Comparison of ENCODE assay signal across 13 cellular contexts in the genomic region with DNA sequence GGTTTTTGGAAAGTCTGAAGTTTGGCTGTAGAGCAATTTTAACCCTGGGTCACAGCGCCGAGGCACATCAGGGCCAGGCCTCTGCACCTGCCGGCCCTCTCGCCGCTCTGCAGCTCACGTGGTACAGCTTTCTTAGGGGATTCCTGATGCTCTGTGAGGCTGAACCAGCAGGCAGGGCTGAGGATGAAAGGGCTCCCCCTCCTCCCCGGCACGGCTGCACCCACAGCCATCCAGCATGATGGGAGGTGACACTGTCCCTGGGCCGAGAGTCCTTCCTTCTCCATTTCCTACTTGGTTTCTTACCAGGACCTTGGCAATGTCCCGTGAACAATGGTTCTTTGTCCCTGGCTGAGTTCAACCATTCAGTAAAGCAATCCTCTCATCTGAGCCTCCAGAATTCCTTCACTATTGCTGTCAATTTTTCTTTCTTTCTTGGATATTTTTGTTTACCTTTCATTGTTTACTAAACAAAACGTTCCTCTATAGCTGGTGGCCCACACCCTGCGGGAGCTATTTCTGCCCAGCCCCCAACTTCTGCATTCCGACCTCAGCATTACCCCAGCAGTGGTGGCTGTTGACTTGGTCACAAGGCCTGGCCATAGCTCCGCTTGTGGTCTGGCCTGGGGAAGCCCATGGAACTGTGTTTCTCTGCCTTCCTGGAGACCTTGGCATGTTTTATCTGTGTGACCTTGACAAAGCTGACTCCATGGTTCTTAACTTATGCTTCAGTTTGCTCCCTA.
DNase-seq lines count a peak whose midpoint lies in the region; ATAC-seq and TF ChIP-seq lines count a peak whose summit lies in the region.
"Had no signal": no experiment of that assay in that cellular context is flagged by ENCODE, and none has a peak within 500 bp of the region (broad histone marks: within the 10 kb centered on the region; RNA-seq: fewer than 3 reads in every experiment).

No MANE protein-coding gene starts in this region.

- H3K36me3 ChIP-seq in DND-41 (ENCODE audit: insufficient read depth, low read length), result no peaks in the 10 kb centered on the region
- no peaks in the 10 kb centered on the region for H3K36me3 ChIP-seq in parathyroid adenoma (ENCODE audit: control insufficient read depth, insufficient read depth, low read length)
- H3K36me3 ChIP-seq in naive thymus-derived CD4-positive, alpha-beta T cell (ENCODE audit: control insufficient read depth in 2 of 3, insufficient read depth in 3 of 3, low read length in 3 of 3), result no peaks in the 10 kb centered on the region
- no peaks in the 10 kb centered on the region for H3K36me3 ChIP-seq in GM23248 (ENCODE audit: low read depth)

- no peak overlapping the region for H3K4me2 ChIP-seq in DND-41 (ENCODE audit: insufficient read depth, low read length)
- H3K4me2 ChIP-seq in parathyroid adenoma (ENCODE audit: low read length), result no peak overlapping the region
- no peak overlapping the region for H3K4me2 ChIP-seq in GM23248 (ENCODE audit: unreplicated experiment)
- H3K4me2 ChIP-seq: PC-9 had no signal

- H4K20me1 ChIP-seq in DND-41 (ENCODE audit: insufficient read depth, low read length) (no peaks in the 10 kb centered on the region), GM23248 (ENCODE audit: insufficient read depth) (no peaks in the 10 kb centered on the region)

- no peak overlapping the region for H3K4me3 ChIP-seq in DND-41 (ENCODE audit: low read depth in 1 of 2, low read length in 2 of 2)
- H3K4me3 ChIP-seq in parathyroid adenoma (ENCODE audit: low read depth, low read length), result no peak overlapping the region
- H3K4me3 ChIP-seq in naive thymus-derived CD4-positive, alpha-beta T cell (ENCODE audit: low read length), result no peak overlapping the region
- H3K4me3 ChIP-seq in GM23248, result no peak overlapping the region
- H3K4me3 ChIP-seq: PC-9 had no signal

- POLR2A ChIA-PET in naive thymus-derived CD4-positive, alpha-beta T cell (lab: Charles Lee), result no interaction called here

- H2AFZ ChIP-seq in DND-41 (ENCODE audit: low read depth, low read length) (no peak overlapping the region), parathyroid adenoma (peak overlapping the region; percentile 17), GM23248 (no peak overlapping the region)
- H2AFZ ChIP-seq: PC-9 had no signal

- no peaks in the 10 kb centered on the region for H3K36me3 Mint-ChIP-seq in naive thymus-derived CD4-positive, alpha-beta T cell
- H3K36me3 Mint-ChIP-seq: brain had no signal

- TF ChIP-seq POLR2A in erythroblast (IDR thresholded peaks at IDR 0.05; ENCODE audit: low read length), result no peak

- intact Hi-C loops in naive thymus-derived CD4-positive, alpha-beta T cell (cut with micrococcal nuclease), result no loop called here

- H3K9ac ChIP-seq in DND-41 (ENCODE audit: low read depth, low read length), result no peak overlapping the region
- H3K9ac ChIP-seq in parathyroid adenoma, result no peak overlapping the region
- no peak overlapping the region for H3K9ac ChIP-seq in GM23248

- no peaks in the 10 kb centered on the region for H3F3A ChIP-seq in GM23248 (ENCODE audit: insufficient read depth)

- CTCF ChIA-PET in naive thymus-derived CD4-positive, alpha-beta T cell (lab: Charles Lee), result no interaction called here

- H3K27ac Mint-ChIP-seq in naive thymus-derived CD4-positive, alpha-beta T cell, result no peak overlapping the region

- ATAC-seq in DND-41 (ENCODE audit: insufficient read depth, low read depth), result no peak
- no peak for ATAC-seq in naive thymus-derived CD4-positive, alpha-beta T cell

- WGBS in GM23248 (ENCODE audit: low coverage in 1 of 2, low lambda C conversion rate in 2 of 2, missing lambda C conversion rate in 2 of 2), 2 experiments, result 24 to 29% methylated on average over 14 of the region's 14 CpGs

- H3K27ac ChIP-seq in DND-41 (ENCODE audit: low read length), result no peak overlapping the region
- no peak overlapping the region for H3K27ac ChIP-seq in parathyroid adenoma
- H3K27ac ChIP-seq in naive thymus-derived CD4-positive, alpha-beta T cell (ENCODE audit: low read depth, low read length), result no peak overlapping the region
- H3K27ac ChIP-seq in GM23248, result no peak overlapping the region
- H3K27ac ChIP-seq: PC-9 had no signal

- no peaks in the 10 kb centered on the region for H3K79me2 ChIP-seq in DND-41 (ENCODE audit: insufficient read depth, low read length)
- no peaks in the 10 kb centered on the region for H3K79me2 ChIP-seq in parathyroid adenoma
- H3K79me2 ChIP-seq in GM23248 (ENCODE audit: insufficient read depth), result no peaks in the 10 kb centered on the region

- DNase-seq in DND-41 (peak; percentile 1), MV-4-11 (lab: John Stamatoyannopoulos, UW) (peak; percentile 74), globus pallidus (ENCODE audit: low spot score) (peak; percentile 48), erythroblast (lab: John Stamatoyannopoulos, UW) (no peak), GM23248 (no peak)
- no peak for DNase-seq in naive thymus-derived CD4-positive, alpha-beta T cell
- DNase-seq in activated CD4-positive, alpha-beta T cell treated with anti-CD3 and anti-CD28 coated beads for 4 hours, result no peak
- DNase-seq: activated naive CD4-positive, alpha-beta T cell; NCI-H1436 treated with DMSO at 0.1 percent for 48 hours; NCI-H446 had no signal

- H3K9me3 ChIP-seq in DND-41 (ENCODE audit: insufficient read depth, low read length, severe bottlenecking) (no peaks in the 10 kb centered on the region), parathyroid adenoma (ENCODE audit: control insufficient read depth, low read length) (no peaks in the 10 kb centered on the region), GM23248 (ENCODE audit: low read depth) (no peaks in the 10 kb centered on the region)
- H3K9me3 ChIP-seq in naive thymus-derived CD4-positive, alpha-beta T cell (ENCODE audit: control insufficient read depth in 2 of 3, low read length in 3 of 3), result no peaks in the 10 kb centered on the region

- no peak for TF ChIP-seq CTCF in DND-41 (IDR thresholded peaks at IDR 0.05; ENCODE audit: borderline replicate concordance, extremely low read depth, low read length, poor library complexity, severe bottlenecking)
- TF ChIP-seq CTCF in parathyroid adenoma (IDR thresholded peaks at IDR 0.05), result no peak

- H3K4me1 ChIP-seq in DND-41 (ENCODE audit: insufficient read depth, low read length), result peaks cover 21% of the 10 kb centered on the region
- no peaks in the 10 kb centered on the region for H3K4me1 ChIP-seq in parathyroid adenoma
- H3K4me1 ChIP-seq in naive thymus-derived CD4-positive, alpha-beta T cell (ENCODE audit: control insufficient read depth in 2 of 2, insufficient read depth in 2 of 2, low read length in 2 of 2), result peaks cover 0 to 4% of the 10 kb centered on the region in 2 donors
- H3K4me1 ChIP-seq in GM23248 (ENCODE audit: insufficient read depth), result no peaks in the 10 kb centered on the region

- H3K9me2 ChIP-seq in GM23248 (ENCODE audit: insufficient read depth), result no peaks in the 10 kb centered on the region

- H3K27me3 Mint-ChIP-seq in naive thymus-derived CD4-positive, alpha-beta T cell, result peaks cover 15 to 35% (median 28%) of the 10 kb centered on the region in 5 donors
- H3K27me3 Mint-ChIP-seq: brain had no signal

- H3K4me3 Mint-ChIP-seq in naive thymus-derived CD4-positive, alpha-beta T cell, result no peak overlapping the region
- H3K4me3 Mint-ChIP-seq: brain had no signal

- in situ Hi-C loops in GM23248 (cut with MboI), result no loop called here

- H3K27me3 ChIP-seq in DND-41 (ENCODE audit: insufficient read depth, low read length, poor library complexity), result no peaks in the 10 kb centered on the region
- no peaks in the 10 kb centered on the region for H3K27me3 ChIP-seq in parathyroid adenoma (ENCODE audit: control insufficient read depth, insufficient read depth, low read length)
- no peaks in the 10 kb centered on the region for H3K27me3 ChIP-seq in naive thymus-derived CD4-positive, alpha-beta T cell (ENCODE audit: control insufficient read depth in 2 of 2, insufficient read depth in 2 of 2, low read length in 2 of 2)
- no peaks in the 10 kb centered on the region for H3K27me3 ChIP-seq in GM23248 (replicated peaks; ENCODE audit: insufficient read depth)

- H3K9me3 Mint-ChIP-seq in naive thymus-derived CD4-positive, alpha-beta T cell, result peaks cover 0 to 4% (median 0%) of the 10 kb centered on the region in 11 donors

- peaks cover 4 to 22% (median 9%) of the 10 kb centered on the region in 7 donors for H3K4me1 Mint-ChIP-seq in naive thymus-derived CD4-positive, alpha-beta T cell

Comparison
In these comparisons a context has a peak if more than half of its experiments do, and no peak if none do; other contexts are left out.
1. DNase-seq: peak in DND-41 (single experiment), MV-4-11 (single experiment) and globus pallidus (single experiment); none in naive thymus-derived CD4-positive, alpha-beta T cell (0 of 9), erythroblast (0 of 2), GM23248 (single experiment) and activated CD4-positive, alpha-beta T cell treated with anti-CD3 and anti-CD28 coated beads for 4 hours (0 of 2).